ENCODE assay signal across 15 cellular contexts in the genomic region with DNA sequence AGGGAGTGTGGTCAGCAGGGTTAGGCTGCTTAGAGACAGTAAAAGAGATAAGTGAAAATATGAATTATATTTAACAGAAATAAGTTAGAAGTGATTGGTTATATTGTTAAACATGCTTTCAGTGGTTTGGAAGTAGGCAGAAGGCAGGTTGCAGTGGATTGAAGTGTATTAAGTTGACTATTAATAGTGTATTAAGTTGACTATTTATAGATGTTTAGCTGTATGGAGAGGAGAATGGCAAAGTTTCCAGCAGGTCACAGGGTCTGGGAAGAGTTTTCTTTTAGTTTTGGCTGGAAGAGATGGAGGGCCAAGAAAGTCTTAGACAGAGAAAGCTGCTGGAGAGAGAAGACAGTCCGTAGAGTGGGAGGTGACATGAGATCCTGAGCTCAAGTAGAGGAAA. TPM values are rescaled to one million over a fixed set of nuclear protein-coding genes. Genes with fewer than 3 reads are reported as not detected.
DNase-seq lines count a peak whose midpoint lies in the region; ATAC-seq and TF ChIP-seq lines count a peak whose summit lies in the region.
"Had no signal": no experiment of that assay in that cellular context is flagged by ENCODE, and none has a peak within 500 bp of the region (broad histone marks: within the 10 kb centered on the region; RNA-seq: fewer than 3 reads in every experiment).

No MANE protein-coding gene starts in this region.

- H3K4me3 ChIP-seq in heart right ventricle: no peak overlapping the region
- no peak overlapping the region for H3K4me3 ChIP-seq in right atrium auricular region
- no peak overlapping the region for H3K4me3 ChIP-seq in Caco-2 (ENCODE audit: low read depth, low read length)
- peak overlapping the region in 2 of 3 donors; percentile 33 to 37 for H3K4me3 ChIP-seq in skeletal muscle tissue (ENCODE audit: low read length in 3 of 3)
- H3K4me3 ChIP-seq: GM23338 had no signal

- H3K27me3 ChIP-seq in heart right ventricle (no peaks in the 10 kb centered on the region), right atrium auricular region (no peaks in the 10 kb centered on the region), Caco-2 (replicated peaks; ENCODE audit: control insufficient read depth, insufficient read depth, low read length) (no peaks in the 10 kb centered on the region), skeletal muscle tissue (ENCODE audit: control insufficient read depth in 3 of 3, insufficient read depth in 3 of 3, low read length in 3 of 3) (no peaks in the 10 kb centered on the region)

- TF ChIP-seq CTCF in heart right ventricle (IDR thresholded peaks at IDR 0.05): no peak
- no peak for TF ChIP-seq CTCF in right atrium auricular region (IDR thresholded peaks at IDR 0.05)
- no peak for TF ChIP-seq CTCF in Caco-2 (IDR thresholded peaks at IDR 0.05; ENCODE audit: insufficient read depth in 1 of 2, low read depth in 1 of 2, low read length in 1 of 2, severe bottlenecking in 1 of 2, unreplicated experiment in 1 of 2)

- no peak overlapping the region for H3K9ac ChIP-seq in skeletal muscle tissue (ENCODE audit: low read depth in 1 of 3, low read length in 3 of 3)

- H3K36me3 Mint-ChIP-seq in Caco-2 (ENCODE audit: insufficient read depth, unreplicated experiment): peaks cover 18% of the 10 kb centered on the region
- peaks cover 10% of the 10 kb centered on the region for H3K36me3 Mint-ChIP-seq in dendritic cell treated with granulocyte-macrophage colony-stimulating factor and Interleukin-4, amounts not matched to agents 40 ng/mL and 50 ng/mL, for 4 days (ENCODE audit: low read depth)

- peak in 5 of 8 donors; percentile 18 to 46 (median 45) for ATAC-seq in heart right ventricle
- ATAC-seq: GM23338, HCT116 had no signal

- no TSS peak for BruUV-seq in Caco-2 (replicated peaks; lab: Mats Ljungman, UMichigan)

- no peak overlapping the region for H3K4me3 Mint-ChIP-seq in Caco-2 (ENCODE audit: unreplicated experiment)
- no peak overlapping the region for H3K4me3 Mint-ChIP-seq in dendritic cell treated with granulocyte-macrophage colony-stimulating factor and Interleukin-4, amounts not matched to agents 40 ng/mL and 50 ng/mL, for 4 days
- H3K4me3 Mint-ChIP-seq: CD4-positive, alpha-beta memory T cell; GM23338; H9 had no signal

- CTCF ChIA-PET in Caco-2 (lab: Charles Lee): no interaction called here

- H3K9me3 ChIP-seq in heart right ventricle (no peaks in the 10 kb centered on the region), right atrium auricular region (no peaks in the 10 kb centered on the region), Caco-2 (no peaks in the 10 kb centered on the region), skeletal muscle tissue (ENCODE audit: control insufficient read depth in 3 of 3, low read length in 3 of 3) (no peaks in the 10 kb centered on the region)

- H3K4me1 Mint-ChIP-seq in Caco-2 (ENCODE audit: low read depth, unreplicated experiment): peaks cover 25% of the 10 kb centered on the region
- peaks cover 9% of the 10 kb centered on the region for H3K4me1 Mint-ChIP-seq in dendritic cell treated with granulocyte-macrophage colony-stimulating factor and Interleukin-4, amounts not matched to agents 40 ng/mL and 50 ng/mL, for 4 days (ENCODE audit: low read depth)

- DNase-seq in heart right ventricle (no peak), right atrium auricular region (ENCODE audit: low spot score) (no peak), Caco-2 (no peak), DMS153 (lab: John Stamatoyannopoulos, UW) (no peak)
- DNase-seq in stimulated activated CD4-positive, alpha-beta T cell treated with anti-CD3 and anti-CD28 coated beads, Interleukin-4, amount 100 ng/mL, for 24 hours: no peak
- DNase-seq: C1 segment of cervical spinal cord; CD4-positive, alpha-beta memory T cell; COR-L47; DMS79 treated with DMSO at 0.1 percent for 48 hours; GF-D8; H9 had no signal

- peaks cover 0 to 43% (median 23%) of the 10 kb centered on the region in 9 donors for H3K4me1 ChIP-seq in heart right ventricle
- peaks cover 0 to 19% of the 10 kb centered on the region in 2 donors for H3K4me1 ChIP-seq in right atrium auricular region
- peaks cover 17% of the 10 kb centered on the region for H3K4me1 ChIP-seq in Caco-2
- H3K4me1 ChIP-seq in skeletal muscle tissue (ENCODE audit: control insufficient read depth in 3 of 3, insufficient read depth in 3 of 3, low read length in 3 of 3): peaks cover 28 to 46% (median 32%) of the 10 kb centered on the region in 3 donors

- H3K27me3 Mint-ChIP-seq in Caco-2 (ENCODE audit: insufficient read depth, unreplicated experiment): no peaks in the 10 kb centered on the region
- no peaks in the 10 kb centered on the region for H3K27me3 Mint-ChIP-seq in dendritic cell treated with granulocyte-macrophage colony-stimulating factor and Interleukin-4, amounts not matched to agents 40 ng/mL and 50 ng/mL, for 4 days
- H3K27me3 Mint-ChIP-seq: CD4-positive, alpha-beta memory T cell had no signal

- H3K27ac ChIP-seq in heart right ventricle: peak overlapping the region in 3 of 10 donors; percentile 17 to 33 (median 23)
- no peak overlapping the region for H3K27ac ChIP-seq in right atrium auricular region
- H3K27ac ChIP-seq in skeletal muscle tissue (ENCODE audit: low read depth, low read length): peak overlapping the region; percentile 62

- peaks cover 9% of the 10 kb centered on the region for H3K9me3 Mint-ChIP-seq in Caco-2 (ENCODE audit: unreplicated experiment)
- no peaks in the 10 kb centered on the region for H3K9me3 Mint-ChIP-seq in dendritic cell treated with granulocyte-macrophage colony-stimulating factor and Interleukin-4, amounts not matched to agents 40 ng/mL and 50 ng/mL, for 4 days
- H3K9me3 Mint-ChIP-seq: CD4-positive, alpha-beta memory T cell; GM23338; H9 had no signal

- intact Hi-C loops in heart right ventricle (cut with DNase I) (loop anchor here in 6 of 10 donors (5.0 to 10.0 kb wide), 5 partner anchors 63 to 493 kb away; a partner anchor contains a TSS), Caco-2 (cut with micrococcal nuclease; ENCODE audit: unreplicated experiment) (no loop called here)
- intact Hi-C loops in dendritic cell treated with granulocyte-macrophage colony-stimulating factor and Interleukin-4, amounts not matched to agents 40 ng/mL and 50 ng/mL, for 4 days (cut with micrococcal nuclease): loop anchor here (10.0 kb wide), 1 partner anchor 403 kb away; a partner anchor contains a TSS

- 78 to 89% methylated on average over 1 of the region's 1 CpG for WGBS in heart right ventricle, 2 donors

- POLR2A ChIA-PET in Caco-2 (lab: Charles Lee): no interaction called here

- peaks cover 0 to 12% (median 0%) of the 10 kb centered on the region in 9 donors for H3K36me3 ChIP-seq in heart right ventricle
- no peaks in the 10 kb centered on the region for H3K36me3 ChIP-seq in right atrium auricular region
- no peaks in the 10 kb centered on the region for H3K36me3 ChIP-seq in Caco-2 (ENCODE audit: control insufficient read depth, insufficient read depth, low read length)
- peaks cover 0 to 6% (median 0%) of the 10 kb centered on the region in 3 donors for H3K36me3 ChIP-seq in skeletal muscle tissue (ENCODE audit: control insufficient read depth in 3 of 3, insufficient read depth in 3 of 3, low read length in 3 of 3)

- H3K27ac Mint-ChIP-seq in Caco-2 (ENCODE audit: unreplicated experiment): peak overlapping the region; percentile 23
- peak overlapping the region; percentile 25 for H3K27ac Mint-ChIP-seq in dendritic cell treated with granulocyte-macrophage colony-stimulating factor and Interleukin-4, amounts not matched to agents 40 ng/mL and 50 ng/mL, for 4 days

RNA-seq across cellular contexts. Expression of a gene that starts 7.9 kb away (rescaled TPM):
- total RNA-seq in heart right ventricle: 10 to 100 TPM; 31.6 to 48.5 (median 44.1) TPM
- 10 to 100 TPM; 27.4 to 32.9 TPM for polyA plus RNA-seq in heart right ventricle
- 10 to 100 TPM; 27.8 to 52.1 TPM for total RNA-seq in right atrium auricular region
- 18.5 and 20.1 TPM in 2 replicates for total RNA-seq in Caco-2 (2022)
- total RNA-seq in skeletal muscle tissue: 27.1 TPM

RNA-seq across cellular contexts. Expression of a gene that starts 59.1 kb away (rescaled TPM):
- 1 to 10 TPM; 2.5 to 9.8 (median 3.7) TPM for total RNA-seq in heart right ventricle
- 1 to 10 TPM; 1.4 to 2.5 TPM for polyA plus RNA-seq in heart right ventricle
- total RNA-seq in right atrium auricular region: 1 to 10 TPM; 5.4 to 7.2 TPM
- total RNA-seq in Caco-2 (2022): 15.3 and 15.7 TPM in 2 replicates
- 18.3 TPM for total RNA-seq in skeletal muscle tissue

Comparison
In these comparisons a context has a peak if more than half of its experiments do, and no peak if none do; other contexts are left out.
1. H3K4me3 ChIP-seq: peak in skeletal muscle tissue (2 of 3); none in heart right ventricle (0 of 10), right atrium auricular region (0 of 2) and Caco-2 (single experiment).